1 cellular context compared by ENCODE assay signal in genomic region chr12:88501976-88502938, GRCh38.
TF ChIP-seq lines count a peak whose summit lies in the region.

No MANE protein-coding gene starts in this region.

TF ChIP-seq in SK-N-SH treated with all-trans-retinoic acid at 6 μM for 48 hours, 23 proteins besides CTCF, POLR2A, EP300 and RAD21 (continued from another document):
- TF ChIP-seq CSRNP3 (CRISPR knock-in tag; IDR thresholded peaks at IDR 0.05) (no peak), RARB (CRISPR knock-in tag; IDR thresholded peaks at IDR 0.05) (no peak)
